Comparison of ENCODE assay signal across 8 cellular contexts in genomic region chr17:2029911-2030778, GRCh38. TPM values are rescaled to one million over a fixed set of nuclear protein-coding genes. Genes with fewer than 3 reads are reported as not detected.
DNase-seq lines count a peak whose midpoint lies in the region; ATAC-seq and TF ChIP-seq lines count a peak whose summit lies in the region.

TSS of gene DPH1 (plus strand) at chr17:2030153. CDS start at chr17:2030170, 17 bp downstream.

- H3K4me1 ChIP-seq in parathyroid adenoma: no peaks in the 10 kb centered on the region
- H3K4me1 ChIP-seq in tibial nerve: peaks cover 0 to 59% (median 22%) of the 10 kb centered on the region in 4 donors

- TF ChIP-seq CTCF in parathyroid adenoma (IDR thresholded peaks at IDR 0.05) (no peak), tibial nerve (IDR thresholded peaks at IDR 0.05) (peak in 1 of 5 experiments; percentile 44)

- intact Hi-C loops in Right ventricle myocardium superior (cut with DNase I): no loop called here

- H2AFZ ChIP-seq in parathyroid adenoma: peak within 1 kb of the TSS; percentile 92

- no peaks in the 10 kb centered on the region for H3K9me3 ChIP-seq in parathyroid adenoma (ENCODE audit: control insufficient read depth, low read length)
- H3K9me3 ChIP-seq in tibial nerve: no peaks in the 10 kb centered on the region

- CTCF ChIA-PET in HEK293T (lab: Yijun Ruan, JAX): no interaction called here

- H3K9ac ChIP-seq in parathyroid adenoma: peak within 1 kb of the TSS; percentile 23

- in situ Hi-C loops in G401 (cut with HindIII; ENCODE audit: low sequenced_read_pairs): loop anchor here (25.0 kb wide), 1 partner anchor 143 kb away; no protein-coding TSS in a partner anchor

- TF ChIP-seq EP300 in tibial nerve (IDR thresholded peaks at IDR 0.05): peak; percentile 76 to 91

- H3K36me3 ChIP-seq in parathyroid adenoma (ENCODE audit: control insufficient read depth, insufficient read depth, low read length): no peaks in the 10 kb centered on the region
- H3K36me3 ChIP-seq in tibial nerve: peaks cover 0 to 15% (median 0%) of the 10 kb centered on the region in 3 donors

- peaks cover 15% of the 10 kb centered on the region for H3K79me2 ChIP-seq in parathyroid adenoma

- POLR2A ChIA-PET in HEK293T (lab: Yijun Ruan, JAX): no interaction called here

- peak in 1 of 2 donors; percentile 60 for TF ChIP-seq POLR2A in tibial nerve (IDR thresholded peaks at IDR 0.05)

- peak; percentile 96 for DNase-seq in G401 (ENCODE audit: low spot score)
- peak; percentile 91 for DNase-seq in HEK293T (ENCODE audit: extremely low spot score)
- DNase-seq in NCI-H1105 treated with DMSO at 0.1 percent for 48 hours (lab: John Stamatoyannopoulos, UW): peak; percentile 64
- peak; percentile 75 to 88 for DNase-seq in SW 1271 (lab: John Stamatoyannopoulos, UW)
- peak; percentile 74 for DNase-seq in activated naive CD8-positive, alpha-beta T cell treated with anti-CD3 and anti-CD28 coated beads, Interleukin-2, amount 50 U/mL, for 16 hours (ENCODE audit: low read depth, low spot score)
- peak; percentile 93 for DNase-seq in Right ventricle myocardium superior
- peak; percentile 79 to 82 for DNase-seq in tibial nerve (ENCODE audit: low spot score in 2 of 2)

- ATAC-seq in Right ventricle myocardium superior (ENCODE audit: poor library complexity): peak; percentile 89

- peak within 1 kb of the TSS; percentile 97 for H3K4me3 ChIP-seq in parathyroid adenoma (ENCODE audit: low read depth, low read length)
- H3K4me3 ChIP-seq in tibial nerve: peak within 1 kb of the TSS; percentile 70 to 99 (median 93)

- H3K27ac ChIP-seq in parathyroid adenoma: peak within 1 kb of the TSS; percentile 66
- peak within 1 kb of the TSS in 2 of 4 donors; percentile 74 to 78 for H3K27ac ChIP-seq in tibial nerve

- 1% methylated on average over 23 to 32 of the region's 59 CpGs for WGBS in tibial nerve, 2 donors

- H3K27me3 ChIP-seq in parathyroid adenoma (ENCODE audit: control insufficient read depth, insufficient read depth, low read length): no peaks in the 10 kb centered on the region
- H3K27me3 ChIP-seq in tibial nerve: peaks cover 0 to 33% of the 10 kb centered on the region in 2 donors

- H3K4me2 ChIP-seq in parathyroid adenoma (ENCODE audit: low read length): peak within 1 kb of the TSS; percentile 84

TF ChIP-seq in HEK293T, 16 proteins besides CTCF, POLR2A, EP300 and RAD21:
- no peak for TF ChIP-seq NFRKB (IDR thresholded peaks at IDR 0.05)
- TF ChIP-seq TARDBP (IDR thresholded peaks at IDR 0.05): no peak
- TF ChIP-seq HDGF (IDR thresholded peaks at IDR 0.05; ENCODE audit: borderline replicate concordance): no peak
- peak; percentile 41; the same call in 1 of the 2 replicates for TF ChIP-seq CTBP1 (IDR thresholded peaks at IDR 0.05; ENCODE audit: borderline replicate concordance)
- no peak for TF ChIP-seq FOXK2 (IDR thresholded peaks at IDR 0.05)
- TF ChIP-seq ARNT (IDR thresholded peaks at IDR 0.05): no peak
- TF ChIP-seq FOXM1 (IDR thresholded peaks at IDR 0.05; ENCODE audit: borderline replicate concordance): peak; percentile 90
- TF ChIP-seq ELF4 (IDR thresholded peaks at IDR 0.05): no peak
- peak; percentile 76 for TF ChIP-seq L3MBTL2 (conservative IDR thresholded peaks at IDR 0.05)
- TF ChIP-seq SP1 (IDR thresholded peaks at IDR 0.05): no peak
- no peak for TF ChIP-seq SUZ12 (IDR thresholded peaks at IDR 0.05)
- TF ChIP-seq BHLHE40 (IDR thresholded peaks at IDR 0.05; ENCODE audit: borderline replicate concordance): no peak
- no peak; the same call in 1 of the 2 replicates for TF ChIP-seq PKNOX1 (IDR thresholded peaks at IDR 0.05)
- no peak for TF ChIP-seq FOXA1 (IDR thresholded peaks at IDR 0.05)
- no peak for TF ChIP-seq ZNF384 (IDR thresholded peaks at IDR 0.05)
- TF ChIP-seq LEF1 (IDR thresholded peaks at IDR 0.05; ENCODE audit: borderline replicate concordance): no peak
TF ChIP-seq in HEK293T: peak in this region for 3.

RNA-seq across cellular contexts. Expression of gene DPH1, which starts in this region (rescaled TPM):
- total RNA-seq in G401 (2014; rRNA removed; shearing (Covaris generic)): 48.8 and 56.7 TPM in 2 replicates
- total RNA-seq in Right ventricle myocardium superior: 26.8 TPM
- total RNA-seq in tibial nerve: 100 to 1,000 TPM in 1 of 4 donors, 10 to 100 TPM in 3; 56.3 to 137 (median 63.9) TPM
